In the genomic region with DNA sequence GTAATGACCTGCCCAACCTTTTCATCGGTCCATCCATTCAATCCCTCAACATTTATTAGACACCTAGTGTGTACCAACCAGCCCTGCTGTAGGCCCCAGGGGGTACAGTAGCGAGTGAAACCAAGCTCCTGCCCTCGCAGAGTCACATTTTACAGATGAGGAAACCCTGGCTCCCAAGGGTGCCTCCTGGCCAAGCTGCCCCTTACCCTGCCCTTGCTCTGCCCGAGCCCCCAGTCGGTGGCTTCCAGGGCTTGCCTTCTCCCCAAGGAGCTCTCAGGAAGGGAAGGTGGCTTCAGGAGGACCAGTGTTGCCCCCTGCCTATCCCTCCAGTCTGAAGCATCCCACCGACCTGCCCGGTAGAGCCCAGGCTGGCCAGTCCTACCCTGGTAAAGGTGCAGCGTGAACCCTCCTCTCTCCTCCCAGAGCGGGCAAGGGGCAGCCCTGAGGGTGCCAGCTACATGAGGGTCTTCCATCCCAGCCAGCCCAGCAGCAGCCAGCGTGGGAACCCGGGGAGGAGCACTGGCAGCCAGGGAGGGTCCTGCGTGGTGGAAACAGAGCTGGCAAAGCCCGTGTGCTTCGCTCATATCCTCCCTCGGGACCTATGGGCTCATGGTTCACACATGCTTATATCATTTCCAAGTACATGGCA, we compare ENCODE assay signal across 11 cellular contexts. TPM values are rescaled to one million over a fixed set of nuclear protein-coding genes. Genes with fewer than 3 reads are reported as not detected.
DNase-seq lines count a peak whose midpoint lies in the region; ATAC-seq, FAIRE-seq and TF ChIP-seq lines count a peak whose summit lies in the region.
"Had no signal": no experiment of that assay in that cellular context is flagged by ENCODE, and none has a peak within 500 bp of the region (broad histone marks: within the 10 kb centered on the region; RNA-seq: fewer than 3 reads in every experiment).

No MANE protein-coding gene starts in this region.

- intact Hi-C loops in K562 (cut with micrococcal nuclease): no loop called here

- no peak for TF ChIP-seq EP300 in K562 (IDR thresholded peaks at IDR 0.05; ENCODE audit: low read length)

- H3K27me3 ChIP-seq in BLaER1 (peaks cover 20% of the 10 kb centered on the region), K562 (ENCODE audit: control insufficient read depth in 2 of 2, insufficient read depth in 2 of 2, low read length in 2 of 2) (peaks cover 7 to 58% of the 10 kb centered on the region in 2 experiments; a peak in 4 of 5 replicates)

- DNase-seq in HFF-Myc (ENCODE audit: extremely low read depth, low read depth) (no peak), K562 (ENCODE audit: extremely low read depth in 1 of 4, low spot score in 3 of 4) (no peak), mesenteric fat pad (ENCODE audit: low spot score) (peak; percentile 69), NCI-H748 (lab: John Stamatoyannopoulos, UW; ENCODE audit: unreplicated experiment) (no peak), SK-N-DZ (ENCODE audit: low spot score) (no peak), GM19238 (ENCODE audit: insufficient read length, low spot score) (no peak)
- DNase-seq: gastrocnemius medialis had no signal

- no peaks in the 10 kb centered on the region for H3K79me2 ChIP-seq in K562 (ENCODE audit: control insufficient read depth, insufficient read depth, low read length)

- H3K9ac ChIP-seq in BLaER1 (0 out of 2 replicates have a peak overlapping the region, but pooled peaks have one; percentile 38), K562 (ENCODE audit: insufficient read depth in 1 of 2, low read depth in 2 of 2, low read length in 2 of 2) (no peak overlapping the region)

- CTCF ChIA-PET in K562 (lab: Yijun Ruan, JAX; ENCODE audit: low intra/inter-chr PET ratio): no interaction called here

- POLR2A ChIA-PET in K562 (lab: Yijun Ruan, JAX): no interaction called here

- TF ChIP-seq CTCF in HFF-Myc (IDR thresholded peaks at IDR 0.05; ENCODE audit: low read depth, low read length, missing control alignments): no peak
- TF ChIP-seq CTCF in K562 (IDR thresholded peaks at IDR 0.05 in 2 of 3, conservative IDR thresholded peaks at IDR 0.05 in 1 of 3; ENCODE audit: insufficient read depth in 2 of 3, low read depth in 1 of 3, low read length in 3 of 3): no peak

- FAIRE-seq in K562 (lab: Jason Lieb, UNC): no peak
- FAIRE-seq: GM19239 had no signal

- no peak overlapping the region for H2AFZ ChIP-seq in K562 (ENCODE audit: low read depth, low read length)

- no peaks in the 10 kb centered on the region for H3K9me3 ChIP-seq in BLaER1
- H3K9me3 ChIP-seq in K562 (replicated peaks; ENCODE audit: control insufficient read depth, insufficient read depth, low read depth, low read length): no peaks in the 10 kb centered on the region
- H3K9me3 ChIP-seq: gastrocnemius medialis had no signal

- no peak for TF ChIP-seq POLR2A in K562 (conservative IDR thresholded peaks at IDR 0.05)

- peak overlapping the region; percentile 71 for H3K4me3 ChIP-seq in BLaER1
- 0 out of 2 replicates have a peak overlapping the region, but pooled peaks have one; percentile 9 for H3K4me3 ChIP-seq in HFF-Myc (replicated peaks; ENCODE audit: low read depth, low read length)
- no peak overlapping the region for H3K4me3 ChIP-seq in K562
- H3K4me3 ChIP-seq: gastrocnemius medialis had no signal

- no peak for ATAC-seq in K562
- ATAC-seq in HG02938 (IDR thresholded peaks at IDR 0.05; ENCODE audit: unreplicated experiment): no peak
- ATAC-seq: gastrocnemius medialis had no signal

- H3K9me1 ChIP-seq in K562 (ENCODE audit: control insufficient read depth, insufficient read depth, low read length): no peaks in the 10 kb centered on the region

- no TSS peak for BruUV-seq in K562 (replicated peaks; lab: Mats Ljungman, UMichigan)

- peak overlapping the region; percentile 100 for H3K4me2 ChIP-seq in BLaER1
- no peak overlapping the region for H3K4me2 ChIP-seq in K562 (ENCODE audit: insufficient read depth, low read length)

- in situ Hi-C loops in K562 (cut with MboI): no loop called here

- H3K36me3 ChIP-seq in BLaER1 (no peaks in the 10 kb centered on the region), K562 (ENCODE audit: control insufficient read depth, insufficient read depth, low read length) (no peaks in the 10 kb centered on the region)
- H3K36me3 ChIP-seq: gastrocnemius medialis had no signal

- WGBS in K562 (ENCODE audit: insufficient coverage, low coverage, missing lambda C conversion rate): 37% methylated on average over 11 of the region's 15 CpGs

- H3K27ac ChIP-seq in BLaER1 (no peak overlapping the region), K562 (ENCODE audit: extremely low read depth, low read depth, low read length) (no peak overlapping the region)
- H3K27ac ChIP-seq: gastrocnemius medialis had no signal

- H3K4me1 ChIP-seq in BLaER1 (peaks cover 41% of the 10 kb centered on the region), K562 (replicated peaks in 1 of 2; ENCODE audit: control insufficient read depth in 2 of 2, insufficient read depth in 2 of 2, low read length in 2 of 2) (peaks cover 3 to 24% of the 10 kb centered on the region in 2 experiments; a peak in 3 of 5 replicates)
- H3K4me1 ChIP-seq: gastrocnemius medialis had no signal

- H4K20me1 ChIP-seq in BLaER1 (peaks cover 13% of the 10 kb centered on the region; the same call in 1 of the 2 replicates), K562 (replicated peaks; ENCODE audit: control insufficient read depth, insufficient read depth, low read length) (0 out of 2 replicates have a peak, but pooled peaks cover 8% of the 10 kb centered on the region)

- no peak for TF ChIP-seq RAD21 in K562 (CRISPR knock-in tag; conservative IDR thresholded peaks at IDR 0.05 in 1 of 2, IDR thresholded peaks at IDR 0.05 in 1 of 2)

TF ChIP-seq in K562, 482 proteins besides CTCF, POLR2A, EP300 and RAD21:
- peak; percentile 82; the same call in 1 of the 2 replicates for TF ChIP-seq ZKSCAN8 (CRISPR knock-in tag; IDR thresholded peaks at IDR 0.05)
- no peak for TF ChIP-seq ZNF143 (CRISPR knock-in tag; IDR thresholded peaks at IDR 0.05)
- TF ChIP-seq, protein P1, sequence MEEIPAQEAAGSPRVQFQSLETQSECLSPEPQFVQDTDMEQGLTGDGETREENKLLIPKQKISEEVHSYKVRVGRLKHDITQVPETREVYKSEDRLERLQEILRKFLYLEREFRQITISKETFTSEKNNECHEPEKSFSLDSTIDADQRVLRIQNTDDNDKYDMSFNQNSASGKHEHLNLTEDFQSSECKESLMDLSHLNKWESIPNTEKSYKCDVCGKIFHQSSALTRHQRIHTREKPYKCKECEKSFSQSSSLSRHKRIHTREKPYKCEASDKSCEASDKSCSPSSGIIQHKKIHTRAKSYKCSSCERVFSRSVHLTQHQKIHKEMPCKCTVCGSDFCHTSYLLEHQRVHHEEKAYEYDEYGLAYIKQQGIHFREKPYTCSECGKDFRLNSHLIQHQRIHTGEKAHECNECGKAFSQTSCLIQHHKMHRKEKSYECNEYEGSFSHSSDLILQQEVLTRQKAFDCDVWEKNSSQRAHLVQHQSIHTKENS (CRISPR knock-in tag; IDR thresholded peaks at IDR 0.05): no peak
TF ChIP-seq in K562: peak in this region for 1.

RNA-seq across cellular contexts. Expression of a gene that starts 0.7 kb away (rescaled TPM):
- total RNA-seq in K562 (2011; cell fraction: chromatin; rRNA removed; ENCODE audit: low replicate concordance): 1.2 and 3.3 TPM in 2 replicates
- 0.53 and 2.2 TPM in 2 replicates for total RNA-seq in K562 (2011; cell fraction: nucleolus; rRNA removed)
- total RNA-seq in K562 (2011; cell fraction: nucleoplasm; rRNA removed): 0.31 and 0.95 TPM in 2 replicates
- total RNA-seq in K562 (2014; rRNA removed): 0.20 and 0.68 TPM in 2 replicates
- total RNA-seq in K562 (2014; rRNA removed; fragmentation: Illumina TruSeq; extraction: Trizol): 0.10 TPM in 1 of 2 replicates, not detected in the other
- 0.11 and 0.40 TPM in 2 replicates for total RNA-seq in K562 (2015; rRNA removed; fragmentation: Illumina TruSeq; extraction: Trizol)
- total RNA-seq in K562 (2021): 0.55 and 1.1 TPM in 2 replicates
- 0.54 and 1.4 TPM in 2 replicates for polyA plus RNA-seq in K562 (2011; rRNA removed)
- 1.5 TPM in 2 replicates for polyA plus RNA-seq in K562 (2011; cell fraction: cytosol; rRNA removed)
- polyA plus RNA-seq in K562 (2011; cell fraction: nucleus; rRNA removed): 5.2 and 5.3 TPM in 2 replicates
- polyA plus RNA-seq in K562 (2012): 0.25 and 0.51 TPM in 2 replicates
- polyA plus RNA-seq in K562 (2014; fragmentation: Illumina TruSeq; extraction: Trizol): 0.07 and 0.50 TPM in 2 replicates
- polyA plus RNA-seq in K562 (2014; fragmentation: Nextera tagmentation; extraction: Ambion mirVana): not detected
- 0.62 and 1.7 TPM in 2 replicates for polyA plus RNA-seq in K562 (2014; rRNA removed)
- polyA minus RNA-seq in K562 (2011; rRNA and poly(A)+ RNA removed): 0.45 and 1.1 TPM in 2 replicates
- 0.86 and 2.7 TPM in 2 replicates for polyA minus RNA-seq in K562 (2011; cell fraction: cytosol; rRNA and poly(A)+ RNA removed)
- polyA minus RNA-seq in K562 (2011; cell fraction: nucleus; rRNA and poly(A)+ RNA removed): 0.81 and 1.3 TPM in 2 replicates
- total RNA-seq in mesenteric fat pad: 2.2 TPM
- 0.27 TPM in 1 of 2 replicates, not detected in the other for polyA plus RNA-seq in SK-N-DZ (2014; cell fraction: cytosol; rRNA removed)
- 0.04 and 0.22 TPM in 2 replicates for polyA plus RNA-seq in SK-N-DZ (2014; cell fraction: nucleus; rRNA removed)
- total RNA-seq: myocyte had no signal
